ENCODE assay signal across 8 cellular contexts in genomic region chr1:174968750-174969244, GRCh38. TPM values are rescaled to one million over a fixed set of nuclear protein-coding genes. Genes with fewer than 3 reads are reported as not detected.
DNase-seq lines count a peak whose midpoint lies in the region; ATAC-seq and TF ChIP-seq lines count a peak whose summit lies in the region.

No MANE protein-coding gene starts in this region.

- H2AFZ ChIP-seq in neural progenitor cell (replicated peaks) = no peak overlapping the region

- no peaks in the 10 kb centered on the region for H3F3A ChIP-seq in neural progenitor cell (ENCODE audit: low read depth)

- H3K9me3 Mint-ChIP-seq in IgD-negative memory B cell (no peaks in the 10 kb centered on the region), naive B cell (no peaks in the 10 kb centered on the region), neural progenitor cell (no peaks in the 10 kb centered on the region)

- H3K9ac ChIP-seq in neural progenitor cell = no peak overlapping the region

- H3K4me3 Mint-ChIP-seq in IgD-negative memory B cell = peak overlapping the region; percentile 48 to 86 (median 69)
- peak overlapping the region; percentile 41 to 84 (median 60) for H3K4me3 Mint-ChIP-seq in naive B cell
- H3K4me3 Mint-ChIP-seq in neural progenitor cell = no peak overlapping the region

- peaks cover 5% of the 10 kb centered on the region for H3K36me3 Mint-ChIP-seq in IgD-negative memory B cell
- H3K36me3 Mint-ChIP-seq in naive B cell = peaks cover 3 to 5% of the 10 kb centered on the region in 2 donors
- H3K36me3 Mint-ChIP-seq in neural progenitor cell = peaks cover 1% of the 10 kb centered on the region

- H3K4me3 ChIP-seq in adrenal gland (no peak overlapping the region), neural progenitor cell (no peak overlapping the region)

- H3K27ac Mint-ChIP-seq in IgD-negative memory B cell = peak overlapping the region; percentile 76 to 96 (median 94)
- H3K27ac Mint-ChIP-seq in naive B cell = peak overlapping the region; percentile 30 to 88 (median 77)
- H3K27ac Mint-ChIP-seq in neural progenitor cell = no peak overlapping the region

- H3K4me1 Mint-ChIP-seq in IgD-negative memory B cell (peaks cover 47 to 59% (median 55%) of the 10 kb centered on the region in 3 donors), naive B cell (peaks cover 38 to 64% (median 44%) of the 10 kb centered on the region in 3 donors), neural progenitor cell (peaks cover 20% of the 10 kb centered on the region)

- peak overlapping the region in 3 of 5 donors; percentile 7 to 63 (median 13) for H3K27ac ChIP-seq in adrenal gland
- no peak overlapping the region for H3K27ac ChIP-seq in neural progenitor cell

- no peaks in the 10 kb centered on the region for H3K27me3 ChIP-seq in adrenal gland
- no peaks in the 10 kb centered on the region for H3K27me3 ChIP-seq in neural progenitor cell

- no peaks in the 10 kb centered on the region for H4K20me1 ChIP-seq in neural progenitor cell (ENCODE audit: low read depth)

- no peak overlapping the region for H3K4me2 ChIP-seq in neural progenitor cell

- H3K4me1 ChIP-seq in adrenal gland (replicated peaks in 1 of 2) (peaks cover 26 to 45% of the 10 kb centered on the region in 2 donors), neural progenitor cell (peaks cover 22% of the 10 kb centered on the region)

- DNase-seq in GM10266 (ENCODE audit: extremely low spot score) (peak; percentile 42), adrenal gland (no peak), naive B cell (no peak), neural progenitor cell (ENCODE audit: low spot score) (no peak), NCI-H82 treated with DMSO at 0.1 percent for 48 hours (lab: John Stamatoyannopoulos, UW; ENCODE audit: unreplicated experiment) (no peak), superior temporal gyrus (ENCODE audit: extremely low spot score) (no peak)

- ATAC-seq in GM21619 (IDR thresholded peaks at IDR 0.05; ENCODE audit: unreplicated experiment) = peak; percentile 77
- peak; percentile 67 for ATAC-seq in naive B cell (ENCODE audit: low read depth in 2 of 2)

- intact Hi-C loops in adrenal gland (cut with DNase I) = no loop called here

- H3K9me3 ChIP-seq in adrenal gland (replicated peaks in 1 of 3) (no peaks in the 10 kb centered on the region), neural progenitor cell (ENCODE audit: low read depth) (no peaks in the 10 kb centered on the region)

- WGBS in adrenal gland, 4 donors = 68 to 77% (median 69%) methylated on average over 5 of the region's 5 CpGs

- TF ChIP-seq CTCF in GM10266 (IDR thresholded peaks at IDR 0.05; ENCODE audit: control insufficient read depth, insufficient read depth, low read depth, missing control alignments) = no peak
- TF ChIP-seq CTCF in adrenal gland (IDR thresholded peaks at IDR 0.05) = no peak
- no peak for TF ChIP-seq CTCF in neural progenitor cell (IDR thresholded peaks at IDR 0.05)

- H3K79me2 ChIP-seq in neural progenitor cell (ENCODE audit: low read depth) = no peaks in the 10 kb centered on the region

- H3K36me3 ChIP-seq in adrenal gland (replicated peaks in 1 of 2) = no peaks in the 10 kb centered on the region
- no peaks in the 10 kb centered on the region for H3K36me3 ChIP-seq in neural progenitor cell

- H3K27me3 Mint-ChIP-seq in IgD-negative memory B cell = no peaks in the 10 kb centered on the region
- H3K27me3 Mint-ChIP-seq in naive B cell = no peaks in the 10 kb centered on the region
- H3K27me3 Mint-ChIP-seq in neural progenitor cell (ENCODE audit: insufficient read depth, low read depth) = no peaks in the 10 kb centered on the region

- TF ChIP-seq POLR2A in adrenal gland (IDR thresholded peaks at IDR 0.05) = no peak

RNA-seq across cellular contexts. Expression of gene CACYBP, which starts 30.9 kb away (rescaled TPM):
- 158 TPM for polyA plus RNA-seq in IgD-negative memory B cell
- 100 to 1,000 TPM in 1 of 8 donors, 10 to 100 TPM in 7; 32.3 to 123 (median 60.0) TPM for total RNA-seq in adrenal gland
- 100 to 1,000 TPM in 1 of 3 donors, 10 to 100 TPM in 2; 18.7 to 244 (median 23.7) TPM for polyA plus RNA-seq in adrenal gland
- 100 to 1,000 TPM; 107 to 148 (median 140) TPM for polyA plus RNA-seq in naive B cell (ENCODE audit: low read depth in 6 of 6)
- total RNA-seq in neural progenitor cell (ENCODE audit: low replicate concordance) = 145 and 166 TPM in 2 replicates

RNA-seq across cellular contexts. Expression of gene MRPS14, which starts 54.4 kb away (rescaled TPM):
- polyA plus RNA-seq in IgD-negative memory B cell (43.4 TPM), adrenal gland (10 to 100 TPM; 10.8 to 50.7 (median 16.7) TPM), naive B cell (ENCODE audit: low read depth in 6 of 6) (10 to 100 TPM; 27.9 to 52.5 (median 43.0) TPM)
- total RNA-seq in adrenal gland (10 to 100 TPM; 22.8 to 48.4 (median 29.3) TPM), neural progenitor cell (ENCODE audit: low replicate concordance) (31.3 and 35.1 TPM in 2 replicates)
